Comparison of ENCODE assay signal across 15 cellular contexts in the genomic region with DNA sequence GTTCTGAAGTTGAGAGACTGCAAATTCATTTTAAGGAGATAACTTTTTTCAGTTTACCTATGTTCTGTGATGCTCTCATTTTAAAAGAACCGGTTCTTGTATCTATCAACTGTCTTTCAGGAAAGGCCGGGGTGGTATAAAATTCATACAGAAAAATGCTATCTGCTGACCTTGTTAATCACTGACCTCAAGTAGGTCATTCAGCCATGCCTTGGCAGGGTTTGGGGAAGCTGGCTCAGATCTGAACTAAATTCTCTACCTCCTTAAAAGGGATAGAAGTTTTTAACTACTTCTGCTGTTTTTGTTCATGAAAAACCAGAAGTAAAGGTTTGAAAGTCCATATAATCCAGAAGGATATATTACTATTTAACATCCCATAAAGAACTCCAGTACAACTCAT. TPM values are rescaled to one million over a fixed set of nuclear protein-coding genes. Genes with fewer than 3 reads are reported as not detected.
"Had no signal": no experiment of that assay in that cellular context is flagged by ENCODE, and none has a peak within 500 bp of the region (broad histone marks: within the 10 kb centered on the region; RNA-seq: fewer than 3 reads in every experiment).

No MANE protein-coding gene starts in this region.

- DNase-seq: activated CD4-positive, alpha-beta T cell treated with anti-CD3 and anti-CD28 coated beads, Interleukin-2, amount 50 U/mL, for 4 hours; activated gamma-delta T cell; dorsolateral prefrontal cortex; erythroblast; left ventricle myocardium inferior; mucosa of descending colon; naive B cell; stimulated activated CD4-positive, alpha-beta T cell treated with anti-CD3 and anti-CD28 coated beads, Interleukin-2, amount 100 ng/mL, for 48 hours; stimulated activated naive CD8-positive, alpha-beta T cell treated with anti-CD3 and anti-CD28 coated beads, Interleukin-15, amount 100 ng/mL, for 72 hours; T1000; trophoblast cell had no signal

- H3K9me3 ChIP-seq: left ventricle myocardium inferior, mucosa of descending colon, prostate gland, right atrium auricular region, suprapubic skin had no signal

- H3K27ac ChIP-seq: dorsolateral prefrontal cortex, left ventricle myocardium inferior, prostate gland, right atrium auricular region, suprapubic skin had no signal

- ATAC-seq: activated naive CD4-positive, alpha-beta T cell treated with anti-CD3 and anti-CD28 coated beads, Interleukin-2, amount 50 U/mL, for 72 hours; mucosa of descending colon; stimulated activated naive CD8-positive, alpha-beta T cell treated with anti-CD3 and anti-CD28 coated beads, Interleukin-15, amount 100 ng/mL, for 72 hours had no signal

- H3K4me3 ChIP-seq: dorsolateral prefrontal cortex, left ventricle myocardium inferior, mucosa of descending colon, prostate gland, right atrium auricular region, suprapubic skin had no signal

- H3K27me3 ChIP-seq: right atrium auricular region, suprapubic skin had no signal

- H3K36me3 ChIP-seq: left ventricle myocardium inferior, prostate gland, right atrium auricular region, suprapubic skin had no signal

- H3K4me1 ChIP-seq: prostate gland, right atrium auricular region, suprapubic skin had no signal

RNA-seq across cellular contexts. Expression of gene MYRFL, which starts 10.0 kb away (rescaled TPM):
- total RNA-seq: activated naive CD4-positive, alpha-beta T cell treated with anti-CD3 and anti-CD28 coated beads, Interleukin-2, amount 50 U/mL, for 72 hours; right atrium auricular region had no signal
